Comparison of ENCODE assay signal across 11 cellular contexts in the genomic region with DNA sequence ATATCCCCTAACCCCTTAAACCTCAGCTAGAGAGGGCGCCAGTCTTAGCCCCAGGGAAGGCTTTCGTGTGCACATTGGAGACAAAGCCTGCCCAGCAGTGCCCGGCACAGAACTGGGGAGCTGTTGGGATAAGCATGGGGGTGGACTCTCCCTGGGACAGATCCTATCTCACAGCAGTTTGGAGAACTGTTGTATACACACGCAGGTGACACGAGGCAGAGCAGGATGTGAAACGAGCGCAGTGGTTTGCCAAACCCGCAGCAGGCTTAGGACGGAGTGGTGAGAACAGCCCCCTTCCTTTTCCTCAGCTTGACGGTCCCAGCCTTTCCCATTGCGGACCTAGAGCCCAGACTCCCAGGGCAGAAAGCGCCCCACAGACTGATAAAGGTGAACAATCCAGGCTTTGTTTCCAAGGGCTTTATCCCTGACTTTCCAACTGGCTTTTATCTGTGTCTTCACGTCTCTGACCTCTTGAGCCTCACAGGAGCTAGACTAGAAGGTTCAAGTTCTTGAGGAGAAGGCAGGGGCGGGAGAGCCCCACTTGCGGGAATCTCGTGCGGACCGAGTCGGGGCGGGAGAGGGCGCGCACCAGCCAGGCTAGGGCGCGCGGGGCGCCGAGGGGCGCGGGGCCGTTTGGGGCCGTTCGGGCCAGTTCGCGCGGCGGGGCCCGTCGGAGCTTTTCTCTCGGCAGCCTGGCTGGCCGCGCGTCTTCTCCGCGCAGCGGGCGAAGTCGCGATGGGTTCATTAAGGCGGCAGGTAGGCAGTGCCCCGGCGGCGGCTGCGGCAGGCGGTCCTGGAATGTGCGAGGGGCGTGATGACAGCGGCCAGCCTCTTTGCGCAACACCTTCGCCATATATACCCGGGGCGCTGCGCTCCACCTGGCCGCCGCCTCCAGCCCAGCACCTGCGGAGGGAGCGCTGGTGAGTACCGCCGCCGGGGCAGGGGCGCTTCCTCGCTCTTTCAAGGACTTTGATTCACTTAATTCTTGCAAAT. TPM values are rescaled to one million over a fixed set of nuclear protein-coding genes. Genes with fewer than 3 reads are reported as not detected.
A peak's percentile ranks its signal among the peaks of the same experiment; 100 is the strongest.
DNase-seq lines count a peak whose midpoint lies in the region; ATAC-seq and TF ChIP-seq lines count a peak whose summit lies in the region.
"Had no signal": no experiment of that assay in that cellular context is flagged by ENCODE, and none has a peak within 500 bp of the region (broad histone marks: within the 10 kb centered on the region; RNA-seq: fewer than 3 reads in every experiment).

A gene with protein sequence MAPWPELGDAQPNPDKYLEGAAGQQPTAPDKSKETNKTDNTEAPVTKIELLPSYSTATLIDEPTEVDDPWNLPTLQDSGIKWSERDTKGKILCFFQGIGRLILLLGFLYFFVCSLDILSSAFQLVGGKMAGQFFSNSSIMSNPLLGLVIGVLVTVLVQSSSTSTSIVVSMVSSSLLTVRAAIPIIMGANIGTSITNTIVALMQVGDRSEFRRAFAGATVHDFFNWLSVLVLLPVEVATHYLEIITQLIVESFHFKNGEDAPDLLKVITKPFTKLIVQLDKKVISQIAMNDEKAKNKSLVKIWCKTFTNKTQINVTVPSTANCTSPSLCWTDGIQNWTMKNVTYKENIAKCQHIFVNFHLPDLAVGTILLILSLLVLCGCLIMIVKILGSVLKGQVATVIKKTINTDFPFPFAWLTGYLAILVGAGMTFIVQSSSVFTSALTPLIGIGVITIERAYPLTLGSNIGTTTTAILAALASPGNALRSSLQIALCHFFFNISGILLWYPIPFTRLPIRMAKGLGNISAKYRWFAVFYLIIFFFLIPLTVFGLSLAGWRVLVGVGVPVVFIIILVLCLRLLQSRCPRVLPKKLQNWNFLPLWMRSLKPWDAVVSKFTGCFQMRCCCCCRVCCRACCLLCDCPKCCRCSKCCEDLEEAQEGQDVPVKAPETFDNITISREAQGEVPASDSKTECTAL (plus strand): TSS at position 881 of the 993 bp plus-strand sequence. CDS start 6,650 bp downstream, outside the sequence.

- H3K18ac ChIP-seq in trophoblast cell (ENCODE audit: low read length) = no peak within 1 kb of the TSS

- no peaks in the 10 kb centered on the region for H3K36me3 Mint-ChIP-seq in CD4-positive, alpha-beta memory T cell

- H3K79me2 ChIP-seq in hepatocyte (no peaks in the 10 kb centered on the region), trophoblast cell (ENCODE audit: control insufficient read depth, insufficient read depth, low read length, poor library complexity) (no peaks in the 10 kb centered on the region)

- no peak for TF ChIP-seq CTCF in hepatocyte (IDR thresholded peaks at IDR 0.05; ENCODE audit: poor library complexity)

- H2AK5ac ChIP-seq in trophoblast cell (ENCODE audit: low read length) = no peak within 1 kb of the TSS

- H3K9ac ChIP-seq in ES-I3 (ENCODE audit: low read depth, low read length) = peak within 1 kb of the TSS; percentile 52
- H3K9ac ChIP-seq in trophoblast cell (ENCODE audit: low read length) = no peak within 1 kb of the TSS

- H4K91ac ChIP-seq in trophoblast cell (ENCODE audit: low read depth, low read length) = no peak within 1 kb of the TSS

- peaks cover 0 to 2% (median 0%) of the 10 kb centered on the region in 8 donors for H3K9me3 Mint-ChIP-seq in CD4-positive, alpha-beta memory T cell

- no peak within 1 kb of the TSS for H3K14ac ChIP-seq in trophoblast cell (ENCODE audit: low read length)

- H3K4ac ChIP-seq in trophoblast cell (ENCODE audit: low read depth, low read length) = no peak within 1 kb of the TSS

- H3K23ac ChIP-seq in trophoblast cell (ENCODE audit: low read length) = no peak within 1 kb of the TSS

- H3K9me3 ChIP-seq in ES-I3 (ENCODE audit: control insufficient read depth, insufficient read depth, low read length) (no peaks in the 10 kb centered on the region), hepatocyte (ENCODE audit: low read depth) (no peaks in the 10 kb centered on the region), trophoblast cell (ENCODE audit: insufficient read depth, low read depth, low read length) (no peaks in the 10 kb centered on the region)
- no peaks in the 10 kb centered on the region for H3K9me3 ChIP-seq in CD4-positive, alpha-beta memory T cell (ENCODE audit: control insufficient read depth in 1 of 2, low read length in 2 of 2)
- H3K9me3 ChIP-seq: heart right ventricle had no signal

- POLR2A ChIA-PET in CD4-positive, alpha-beta memory T cell (lab: Charles Lee; ENCODE audit: partially characterized antibody) = no interaction called here

- no peak within 1 kb of the TSS for H3K27ac Mint-ChIP-seq in CD4-positive, alpha-beta memory T cell

- no peaks in the 10 kb centered on the region for H4K20me1 ChIP-seq in hepatocyte (ENCODE audit: insufficient read depth, poor library complexity, severe bottlenecking)

- H4K8ac ChIP-seq in trophoblast cell (ENCODE audit: low read depth, low read length) = no peak within 1 kb of the TSS

- no peak within 1 kb of the TSS for H2BK12ac ChIP-seq in trophoblast cell (ENCODE audit: low read length)

- H2AFZ ChIP-seq in hepatocyte (peak within 1 kb of the TSS; percentile 70), trophoblast cell (ENCODE audit: insufficient read depth, low read length, poor library complexity) (no peak within 1 kb of the TSS)

- H3K4me3 Mint-ChIP-seq in CD4-positive, alpha-beta memory T cell = peak within 1 kb of the TSS in 3 of 8 donors; percentile 5 to 14 (median 13)

- peak within 1 kb of the TSS; percentile 90 for H3K4me2 ChIP-seq in hepatocyte
- H3K4me2 ChIP-seq in trophoblast cell (ENCODE audit: low read length) = peak within 1 kb of the TSS; percentile 62

- no peak within 1 kb of the TSS for H2BK120ac ChIP-seq in trophoblast cell (ENCODE audit: insufficient read depth, low read length, poor library complexity)

- no peaks in the 10 kb centered on the region for H3K36me3 ChIP-seq in ES-I3 (ENCODE audit: insufficient read depth, low read length)
- no peaks in the 10 kb centered on the region for H3K36me3 ChIP-seq in hepatocyte (replicated peaks; ENCODE audit: insufficient read depth, low read depth)
- H3K36me3 ChIP-seq in trophoblast cell (ENCODE audit: control insufficient read depth in 1 of 2, insufficient read depth in 2 of 2, low read length in 2 of 2) = no peaks in the 10 kb centered on the region
- H3K36me3 ChIP-seq in CD4-positive, alpha-beta memory T cell (ENCODE audit: insufficient read depth, low read length) = no peaks in the 10 kb centered on the region
- H3K36me3 ChIP-seq: heart right ventricle had no signal

- H2BK5ac ChIP-seq in trophoblast cell (ENCODE audit: low read depth, low read length, poor library complexity) = no peak within 1 kb of the TSS

- H3K4me3 ChIP-seq in hepatocyte = peak within 1 kb of the TSS; percentile 34
- H3K4me3 ChIP-seq in trophoblast cell (ENCODE audit: low read depth, low read length) = peak within 1 kb of the TSS; percentile 10
- no peak within 1 kb of the TSS for H3K4me3 ChIP-seq in CD4-positive, alpha-beta memory T cell (ENCODE audit: low read length in 2 of 2)

- H3K4me1 Mint-ChIP-seq in CD4-positive, alpha-beta memory T cell = peaks cover 2 to 15% (median 8%) of the 10 kb centered on the region in 4 donors

- intact Hi-C loops in sciatic nerve (cut with DNase I) = no loop called here
- intact Hi-C loops in CD4-positive, alpha-beta memory T cell (cut with micrococcal nuclease) = no loop called here

- peaks cover 39% of the 10 kb centered on the region for H3K27me3 ChIP-seq in hepatocyte
- H3K27me3 ChIP-seq in trophoblast cell (ENCODE audit: insufficient read depth, low read length) = peaks cover 13% of the 10 kb centered on the region
- H3K27me3 ChIP-seq in CD4-positive, alpha-beta memory T cell (ENCODE audit: insufficient read depth, low read length) = peaks cover 3% of the 10 kb centered on the region

- H3K4me1 ChIP-seq in ES-I3 (ENCODE audit: insufficient read depth, low read length) (peaks cover 29% of the 10 kb centered on the region), hepatocyte (ENCODE audit: insufficient read depth) (peaks cover 11% of the 10 kb centered on the region), trophoblast cell (ENCODE audit: control insufficient read depth in 1 of 2, insufficient read depth in 2 of 2, low read length in 2 of 2) (peaks cover 9 to 12% of the 10 kb centered on the region in 2 experiments)
- no peaks in the 10 kb centered on the region for H3K4me1 ChIP-seq in CD4-positive, alpha-beta memory T cell (ENCODE audit: insufficient read depth, low read length)

- H3K27me3 Mint-ChIP-seq in CD4-positive, alpha-beta memory T cell = peaks cover 26 to 29% of the 10 kb centered on the region in 2 donors

- DNase-seq in NCI-H146 (lab: John Stamatoyannopoulos, UW) (peak; percentile 66), hepatocyte (ENCODE audit: low spot score) (peak; percentile 63), trophoblast cell (peak; percentile 22 to 54), SW 1271 (lab: John Stamatoyannopoulos, UW) (no peak), sciatic nerve (ENCODE audit: low spot score) (no peak), occipital lobe (lab: John Stamatoyannopoulos, UW) (no peak)
- no peak for DNase-seq in CD4-positive, alpha-beta memory T cell
- DNase-seq: activated CD4-positive, alpha-beta T cell treated with anti-CD3 and anti-CD28 coated beads for 4 hours; GDM1; heart right ventricle had no signal

- ATAC-seq in sciatic nerve = no peak

- 5% methylated on average over 54 of the region's 71 CpGs for WGBS in hepatocyte (ENCODE audit: low lambda C conversion rate, missing lambda C conversion rate)
- WGBS in trophoblast cell (ENCODE audit: extremely low coverage, insufficient coverage, insufficient read length) = no CpG with 5 or more reads among the region's 71 CpGs

- H3K79me1 ChIP-seq in trophoblast cell (ENCODE audit: low read length) = no peaks in the 10 kb centered on the region

- H4K12ac ChIP-seq in trophoblast cell (ENCODE audit: low read depth, low read length) = no peak within 1 kb of the TSS

- H3K9me2 ChIP-seq in hepatocyte (replicated peaks; ENCODE audit: insufficient read depth) = no peaks in the 10 kb centered on the region

- CTCF ChIA-PET in CD4-positive, alpha-beta memory T cell (lab: Charles Lee; ENCODE audit: partially characterized antibody) = no interaction called here

- H3K27ac ChIP-seq in hepatocyte (no peak within 1 kb of the TSS), trophoblast cell (ENCODE audit: low read depth, low read length) (no peak within 1 kb of the TSS)
- H3K27ac ChIP-seq in CD4-positive, alpha-beta memory T cell (ENCODE audit: low read depth, low read length) = no peak within 1 kb of the TSS
- H3K27ac ChIP-seq: heart right ventricle had no signal

RNA-seq across cellular contexts. Expression of the gene that starts here (rescaled TPM):
- 9.7 and 11.1 TPM in 2 replicates for total RNA-seq in hepatocyte
- 21.2 and 39.6 TPM in 2 replicates for polyA plus RNA-seq in hepatocyte
- 0.10 and 0.14 TPM in 2 replicates for polyA plus RNA-seq in trophoblast cell (2013)
- total RNA-seq in sciatic nerve = 2.5 TPM
- not detected for total RNA-seq in CD4-positive, alpha-beta memory T cell
- not detected for polyA plus RNA-seq in CD4-positive, alpha-beta memory T cell
- total RNA-seq in occipital lobe = 0.16 TPM

Comparison
In these comparisons a context has a peak if more than half of its experiments do, and no peak if none do; other contexts are left out.
1. RNA of the gene that starts here (polyA plus RNA-seq): 21.2 to 39.6 TPM in hepatocyte; not detected in CD4-positive, alpha-beta memory T cell; every median in the first group is over 10 times any median in the second.
2. DNase-seq: peak in NCI-H146 (single experiment), hepatocyte (single experiment) and trophoblast cell (2 of 2); none in SW 1271 (0 of 2), sciatic nerve (single experiment), CD4-positive, alpha-beta memory T cell (0 of 5) and occipital lobe (single experiment).
3. H3K4me3 ChIP-seq: peak in hepatocyte (single experiment) and trophoblast cell (single experiment); none in CD4-positive, alpha-beta memory T cell (0 of 2).